Comparison of ENCODE assay signal across 8 cellular contexts in genomic region chr9:131590907-131591844, GRCh38. TPM values are rescaled to one million over a fixed set of nuclear protein-coding genes. Genes with fewer than 3 reads are reported as not detected.
DNase-seq lines count a peak whose midpoint lies in the region; ATAC-seq, FAIRE-seq and TF ChIP-seq lines count a peak whose summit lies in the region.

No MANE protein-coding gene starts in this region.

- H3K4me3 ChIP-seq in GM23338 = no peak overlapping the region
- no peak overlapping the region for H3K4me3 ChIP-seq in bronchial epithelial cell (ENCODE audit: low read depth, low read length)
- no peak overlapping the region for H3K4me3 ChIP-seq in kidney epithelial cell (ENCODE audit: low read depth, low read length)

- H2AFZ ChIP-seq in GM23338 = no peak overlapping the region

- no peaks in the 10 kb centered on the region; the same call in 1 of the 2 replicates for H3K36me3 ChIP-seq in GM23338 (ENCODE audit: insufficient read depth)
- peaks cover 20% of the 10 kb centered on the region for H3K36me3 ChIP-seq in bronchial epithelial cell (ENCODE audit: control insufficient read depth, insufficient read depth, low read length)
- H3K36me3 ChIP-seq in kidney epithelial cell (ENCODE audit: control insufficient read depth, insufficient read depth, low read length) = no peaks in the 10 kb centered on the region

- H3K27me3 ChIP-seq in GM23338 (ENCODE audit: insufficient read depth) = no peaks in the 10 kb centered on the region
- H3K27me3 ChIP-seq in bronchial epithelial cell (ENCODE audit: control insufficient read depth, insufficient read depth, low read length) = no peaks in the 10 kb centered on the region
- no peaks in the 10 kb centered on the region for H3K27me3 ChIP-seq in kidney epithelial cell (ENCODE audit: control insufficient read depth, insufficient read depth, low read length)

- TF ChIP-seq CTCF in GM23338 (conservative IDR thresholded peaks at IDR 0.05; ENCODE audit: low read depth in 2 of 2) (peak; percentile 71 to 94), bronchial epithelial cell (IDR thresholded peaks at IDR 0.05; ENCODE audit: insufficient read depth, low read length, severe bottlenecking) (peak; percentile 95), kidney epithelial cell (IDR thresholded peaks at IDR 0.05; ENCODE audit: insufficient read depth, low read length, poor library complexity, severe bottlenecking) (peak; percentile 93)

- no peak for FAIRE-seq in bronchial epithelial cell (lab: Jason Lieb, UNC)

- no peaks in the 10 kb centered on the region for H3K79me2 ChIP-seq in GM23338 (replicated peaks; ENCODE audit: insufficient read depth)

- no peak overlapping the region for H3K4me3 Mint-ChIP-seq in GM23338

- H3K27me3 Mint-ChIP-seq in GM23338 (ENCODE audit: insufficient read depth, low read depth, poor library complexity) = peaks cover 16% of the 10 kb centered on the region

- peak overlapping the region; percentile 78 for H3K27ac Mint-ChIP-seq in GM23338

- no peaks in the 10 kb centered on the region for H3K4me1 Mint-ChIP-seq in GM23338

- no peak overlapping the region for H3K4me2 ChIP-seq in GM23338

- DNase-seq in Ammon's horn (ENCODE audit: low spot score) (peak; percentile 86), GM23338 (ENCODE audit: low spot score) (peak; percentile 88), NCI-H2227 (lab: John Stamatoyannopoulos, UW; ENCODE audit: unreplicated experiment) (peak; percentile 42), bronchial epithelial cell (ENCODE audit: low read depth) (peak; percentile 64), kidney epithelial cell (ENCODE audit: low read depth) (no peak)
- DNase-seq in stimulated activated CD4-positive, alpha-beta T cell treated with anti-CD3 and anti-CD28 coated beads, Interleukin-2, amount 100 ng/mL, for 24 hours = peak; percentile 82 to 85

- ATAC-seq in GM23338 (peak; percentile 96), GM19452 (IDR thresholded peaks at IDR 0.05; ENCODE audit: unreplicated experiment) (no peak)
- peak; percentile 94 to 95 for ATAC-seq in activated CD4-positive, CD25-positive, alpha-beta regulatory T cell treated with anti-CD3 and anti-CD28 coated beads, Interleukin-2, amount 50 U/mL, for 24 hours

- no peaks in the 10 kb centered on the region for H3K4me1 ChIP-seq in GM23338 (ENCODE audit: insufficient read depth)

- H3K27ac ChIP-seq in GM23338 (ENCODE audit: low read depth) = no peak overlapping the region

- H4K20me1 ChIP-seq in GM23338 (replicated peaks; ENCODE audit: insufficient read depth) = no peaks in the 10 kb centered on the region

- H3K9me3 Mint-ChIP-seq in GM23338 = no peaks in the 10 kb centered on the region; the same call in 2 of the 3 replicates

- peaks cover 24% of the 10 kb centered on the region for H3K36me3 Mint-ChIP-seq in GM23338 (ENCODE audit: low read depth)

- no peaks in the 10 kb centered on the region for H3K9me2 ChIP-seq in GM23338 (ENCODE audit: insufficient read depth)

- 0 out of 2 replicates have a peak, but pooled peaks cover 3% of the 10 kb centered on the region for H3F3A ChIP-seq in GM23338 (replicated peaks; ENCODE audit: low read depth)

TF ChIP-seq in GM23338, 12 proteins besides CTCF, POLR2A, EP300 and RAD21 (continues in another document):
- TF ChIP-seq EZH2 (IDR thresholded peaks at IDR 0.05; ENCODE audit: low read depth, unreplicated experiment) (no peak), ZNF331 (CRISPR knock-in tag; IDR thresholded peaks at IDR 0.05; ENCODE audit: low read depth) (no peak), JUNB (IDR thresholded peaks at IDR 0.05; ENCODE audit: unreplicated experiment) (no peak), CREB1 (CRISPR knock-in tag; IDR thresholded peaks at IDR 0.05; ENCODE audit: low read depth) (no peak), EZH2phosphoT487 (IDR thresholded peaks at IDR 0.05; ENCODE audit: unreplicated experiment) (no peak), POLR2AphosphoS5 (IDR thresholded peaks at IDR 0.05; ENCODE audit: low read depth) (no peak), NANOG (IDR thresholded peaks at IDR 0.05; ENCODE audit: borderline replicate concordance) (no peak)
- TF ChIP-seq, protein P1, sequence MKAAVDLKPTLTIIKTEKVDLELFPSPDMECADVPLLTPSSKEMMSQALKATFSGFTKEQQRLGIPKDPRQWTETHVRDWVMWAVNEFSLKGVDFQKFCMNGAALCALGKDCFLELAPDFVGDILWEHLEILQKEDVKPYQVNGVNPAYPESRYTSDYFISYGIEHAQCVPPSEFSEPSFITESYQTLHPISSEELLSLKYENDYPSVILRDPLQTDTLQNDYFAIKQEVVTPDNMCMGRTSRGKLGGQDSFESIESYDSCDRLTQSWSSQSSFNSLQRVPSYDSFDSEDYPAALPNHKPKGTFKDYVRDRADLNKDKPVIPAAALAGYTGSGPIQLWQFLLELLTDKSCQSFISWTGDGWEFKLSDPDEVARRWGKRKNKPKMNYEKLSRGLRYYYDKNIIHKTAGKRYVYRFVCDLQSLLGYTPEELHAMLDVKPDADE (IDR thresholded peaks at IDR 0.05) = no peak
- TF ChIP-seq, protein P2, sequence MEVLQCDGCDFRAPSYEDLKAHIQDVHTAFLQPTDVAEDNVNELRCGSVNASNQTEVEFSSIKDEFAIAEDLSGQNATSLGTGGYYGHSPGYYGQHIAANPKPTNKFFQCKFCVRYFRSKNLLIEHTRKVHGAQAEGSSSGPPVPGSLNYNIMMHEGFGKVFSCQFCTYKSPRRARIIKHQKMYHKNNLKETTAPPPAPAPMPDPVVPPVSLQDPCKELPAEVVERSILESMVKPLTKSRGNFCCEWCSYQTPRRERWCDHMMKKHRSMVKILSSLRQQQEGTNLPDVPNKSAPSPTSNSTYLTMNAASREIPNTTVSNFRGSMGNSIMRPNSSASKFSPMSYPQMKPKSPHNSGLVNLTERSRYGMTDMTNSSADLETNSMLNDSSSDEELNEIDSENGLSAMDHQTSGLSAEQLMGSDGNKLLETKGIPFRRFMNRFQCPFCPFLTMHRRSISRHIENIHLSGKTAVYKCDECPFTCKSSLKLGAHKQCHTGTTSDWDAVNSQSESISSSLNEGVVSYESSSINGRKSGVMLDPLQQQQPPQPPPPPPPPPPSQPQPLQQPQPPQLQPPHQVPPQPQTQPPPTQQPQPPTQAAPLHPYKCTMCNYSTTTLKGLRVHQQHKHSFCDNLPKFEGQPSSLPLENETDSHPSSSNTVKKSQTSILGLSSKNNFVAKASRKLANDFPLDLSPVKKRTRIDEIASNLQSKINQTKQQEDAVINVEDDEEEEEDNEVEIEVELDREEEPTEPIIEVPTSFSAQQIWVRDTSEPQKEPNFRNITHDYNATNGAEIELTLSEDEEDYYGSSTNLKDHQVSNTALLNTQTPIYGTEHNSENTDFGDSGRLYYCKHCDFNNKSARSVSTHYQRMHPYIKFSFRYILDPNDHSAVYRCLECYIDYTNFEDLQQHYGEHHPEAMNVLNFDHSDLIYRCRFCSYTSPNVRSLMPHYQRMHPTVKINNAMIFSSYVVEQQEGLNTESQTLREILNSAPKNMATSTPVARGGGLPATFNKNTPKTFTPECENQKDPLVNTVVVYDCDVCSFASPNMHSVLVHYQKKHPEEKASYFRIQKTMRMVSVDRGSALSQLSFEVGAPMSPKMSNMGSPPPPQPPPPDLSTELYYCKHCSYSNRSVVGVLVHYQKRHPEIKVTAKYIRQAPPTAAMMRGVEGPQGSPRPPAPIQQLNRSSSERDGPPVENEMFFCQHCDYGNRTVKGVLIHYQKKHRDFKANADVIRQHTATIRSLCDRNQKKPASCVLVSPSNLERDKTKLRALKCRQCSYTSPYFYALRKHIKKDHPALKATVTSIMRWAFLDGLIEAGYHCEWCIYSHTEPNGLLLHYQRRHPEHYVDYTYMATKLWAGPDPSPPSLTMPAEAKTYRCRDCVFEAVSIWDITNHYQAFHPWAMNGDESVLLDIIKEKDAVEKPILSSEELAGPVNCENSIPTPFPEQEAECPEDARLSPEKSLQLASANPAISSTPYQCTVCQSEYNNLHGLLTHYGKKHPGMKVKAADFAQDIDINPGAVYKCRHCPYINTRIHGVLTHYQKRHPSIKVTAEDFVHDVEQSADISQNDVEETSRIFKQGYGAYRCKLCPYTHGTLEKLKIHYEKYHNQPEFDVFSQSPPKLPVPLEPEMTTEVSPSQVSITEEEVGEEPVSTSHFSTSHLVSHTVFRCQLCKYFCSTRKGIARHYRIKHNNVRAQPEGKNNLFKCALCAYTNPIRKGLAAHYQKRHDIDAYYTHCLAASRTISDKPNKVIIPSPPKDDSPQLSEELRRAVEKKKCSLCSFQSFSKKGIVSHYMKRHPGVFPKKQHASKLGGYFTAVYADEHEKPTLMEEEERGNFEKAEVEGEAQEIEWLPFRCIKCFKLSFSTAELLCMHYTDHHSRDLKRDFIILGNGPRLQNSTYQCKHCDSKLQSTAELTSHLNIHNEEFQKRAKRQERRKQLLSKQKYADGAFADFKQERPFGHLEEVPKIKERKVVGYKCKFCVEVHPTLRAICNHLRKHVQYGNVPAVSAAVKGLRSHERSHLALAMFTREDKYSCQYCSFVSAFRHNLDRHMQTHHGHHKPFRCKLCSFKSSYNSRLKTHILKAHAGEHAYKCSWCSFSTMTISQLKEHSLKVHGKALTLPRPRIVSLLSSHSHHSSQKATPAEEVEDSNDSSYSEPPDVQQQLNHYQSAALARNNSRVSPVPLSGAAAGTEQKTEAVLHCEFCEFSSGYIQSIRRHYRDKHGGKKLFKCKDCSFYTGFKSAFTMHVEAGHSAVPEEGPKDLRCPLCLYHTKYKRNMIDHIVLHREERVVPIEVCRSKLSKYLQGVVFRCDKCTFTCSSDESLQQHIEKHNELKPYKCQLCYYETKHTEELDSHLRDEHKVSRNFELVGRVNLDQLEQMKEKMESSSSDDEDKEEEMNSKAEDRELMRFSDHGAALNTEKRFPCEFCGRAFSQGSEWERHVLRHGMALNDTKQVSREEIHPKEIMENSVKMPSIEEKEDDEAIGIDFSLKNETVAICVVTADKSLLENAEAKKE (CRISPR knock-in tag; IDR thresholded peaks at IDR 0.05) = no peak

RNA-seq across cellular contexts. Expression of gene PRRT1B, which starts 45.9 kb away (rescaled TPM):
- total RNA-seq in GM23338 (2014; rRNA removed; shearing (Covaris generic)) = 0.24 TPM in 1 of 2 replicates, not detected in the other
- polyA plus RNA-seq in GM23338 (2016; fragmentation: Nextera tagmentation; extraction: Ambion mirVana) = not detected in 2 replicates
- total RNA-seq in bronchial epithelial cell (not detected in 2 replicates), kidney epithelial cell (not detected in 2 replicates)
